Comparison of ENCODE assay signal across 8 cellular contexts in genomic region chr1:149792912-149793521, GRCh38. TPM values are rescaled to one million over a fixed set of nuclear protein-coding genes. Genes with fewer than 3 reads are reported as not detected.
DNase-seq lines count a peak whose midpoint lies in the region; ATAC-seq and TF ChIP-seq lines count a peak whose summit lies in the region.
"Not testable (repeated sequence)": the region's sequence is repeated elsewhere in the genome, so short reads cannot be mapped to it uniquely, and the experiment has no call there.

No MANE protein-coding gene starts in this region.

- not testable (repeated sequence) for H3K4me3 Mint-ChIP-seq in activated T-helper 2 cell treated with anti-CD3 and anti-CD28 coated beads, Interferon-gamma antibody, Interleukin-2, Interleukin-4, amounts not matched to agents 10 μg/mL and 5 μg/mL and 100 μg/mL, durations not matched to agents 14 hours and 24 hours and 36 hours (ENCODE audit: low read depth)
- H3K4me3 Mint-ChIP-seq in nephron progenitor cell: peak overlapping the region; percentile 68
- peak overlapping the region; percentile 97 for H3K4me3 Mint-ChIP-seq in stimulated activated effector memory CD8-positive, alpha-beta T cell treated with anti-CD3 and anti-CD28 coated beads, Interleukin-12 subunit alpha, Interleukin-12 subunit beta, amount 100 ng/mL, for 72 hours

- H3K27me3 Mint-ChIP-seq in activated T-helper 2 cell treated with anti-CD3 and anti-CD28 coated beads, Interferon-gamma antibody, Interleukin-2, Interleukin-4, amounts not matched to agents 10 μg/mL and 5 μg/mL and 100 μg/mL, durations not matched to agents 14 hours and 24 hours and 36 hours (ENCODE audit: low read depth); nephron progenitor cell (ENCODE audit: low read depth, poor library complexity): not testable (repeated sequence)

- H3K36me3 Mint-ChIP-seq in activated T-helper 2 cell treated with anti-CD3 and anti-CD28 coated beads, Interferon-gamma antibody, Interleukin-2, Interleukin-4, amounts not matched to agents 10 μg/mL and 5 μg/mL and 100 μg/mL, durations not matched to agents 14 hours and 24 hours and 36 hours (ENCODE audit: low read depth); nephron progenitor cell (ENCODE audit: low read depth); stimulated activated effector memory CD8-positive, alpha-beta T cell treated with anti-CD3 and anti-CD28 coated beads, Interleukin-12 subunit alpha, Interleukin-12 subunit beta, amount 100 ng/mL, for 72 hours: not testable (repeated sequence)

- not testable (repeated sequence) for H3K9me3 Mint-ChIP-seq in activated T-helper 2 cell treated with anti-CD3 and anti-CD28 coated beads, Interferon-gamma antibody, Interleukin-2, Interleukin-4, amounts not matched to agents 10 μg/mL and 5 μg/mL and 100 μg/mL, durations not matched to agents 14 hours and 24 hours and 36 hours; nephron progenitor cell; stimulated activated effector memory CD8-positive, alpha-beta T cell treated with anti-CD3 and anti-CD28 coated beads, Interleukin-12 subunit alpha, Interleukin-12 subunit beta, amount 100 ng/mL, for 72 hours

- ATAC-seq in GM21786 (IDR thresholded peaks at IDR 0.05; ENCODE audit: unreplicated experiment): peak; percentile 71
- ATAC-seq in stimulated activated effector memory CD8-positive, alpha-beta T cell treated with anti-CD3 and anti-CD28 coated beads, Interleukin-12 subunit alpha, Interleukin-12 subunit beta, amount 100 ng/mL, for 72 hours: peak; percentile 96

- TF ChIP-seq CTCF in fibroblast of villous mesenchyme (IDR thresholded peaks at IDR 0.05; ENCODE audit: insufficient read depth, low read depth, low read length): peak; percentile 53
- peak; percentile 44 for TF ChIP-seq CTCF in nephron progenitor cell (IDR thresholded peaks at IDR 0.05)

- peak overlapping the region; percentile 61 for H3K4me3 ChIP-seq in fibroblast of villous mesenchyme (ENCODE audit: low read depth, low read length)

- intact Hi-C loops in activated T-helper 2 cell treated with anti-CD3 and anti-CD28 coated beads, Interferon-gamma antibody, Interleukin-2, Interleukin-4, amounts not matched to agents 10 μg/mL and 5 μg/mL and 100 μg/mL, durations not matched to agents 14 hours and 24 hours and 36 hours (cut with micrococcal nuclease): not testable (repeated sequence)

- DNase-seq in DMS53 treated with DMSO at 0.1 percent for 48 hours (lab: John Stamatoyannopoulos, UW; ENCODE audit: unreplicated experiment) (peak; percentile 50), KG1 (lab: John Stamatoyannopoulos, UW) (peak; percentile 27), RKO (ENCODE audit: low spot score) (peak; percentile 64), fibroblast of villous mesenchyme (ENCODE audit: low read depth) (peak; percentile 30), nephron progenitor cell (peak; percentile 79)
- DNase-seq in activated T-helper 2 cell treated with anti-CD3 and anti-CD28 coated beads, Interferon-gamma antibody, Interleukin-2, Interleukin-4, amounts not matched to agents 10 μg/mL and 5 μg/mL and 100 μg/mL, durations not matched to agents 14 hours and 24 hours and 36 hours (ENCODE audit: low spot score): peak; percentile 80
- DNase-seq in stimulated activated effector memory CD8-positive, alpha-beta T cell treated with anti-CD3 and anti-CD28 coated beads, Interleukin-12 subunit alpha, Interleukin-12 subunit beta, amount 100 ng/mL, for 72 hours (ENCODE audit: low spot score in 2 of 2): peak; percentile 83 to 87

- H3K4me1 Mint-ChIP-seq in activated T-helper 2 cell treated with anti-CD3 and anti-CD28 coated beads, Interferon-gamma antibody, Interleukin-2, Interleukin-4, amounts not matched to agents 10 μg/mL and 5 μg/mL and 100 μg/mL, durations not matched to agents 14 hours and 24 hours and 36 hours (ENCODE audit: low read depth); nephron progenitor cell; stimulated activated effector memory CD8-positive, alpha-beta T cell treated with anti-CD3 and anti-CD28 coated beads, Interleukin-12 subunit alpha, Interleukin-12 subunit beta, amount 100 ng/mL, for 72 hours: not testable (repeated sequence)

- H3K27ac Mint-ChIP-seq in activated T-helper 2 cell treated with anti-CD3 and anti-CD28 coated beads, Interferon-gamma antibody, Interleukin-2, Interleukin-4, amounts not matched to agents 10 μg/mL and 5 μg/mL and 100 μg/mL, durations not matched to agents 14 hours and 24 hours and 36 hours; nephron progenitor cell: not testable (repeated sequence)
- H3K27ac Mint-ChIP-seq in stimulated activated effector memory CD8-positive, alpha-beta T cell treated with anti-CD3 and anti-CD28 coated beads, Interleukin-12 subunit alpha, Interleukin-12 subunit beta, amount 100 ng/mL, for 72 hours: peak overlapping the region; percentile 99

RNA-seq across cellular contexts. Expression of gene FCGR1A, which starts 10.5 kb away (rescaled TPM):
- total RNA-seq in activated T-helper 2 cell treated with anti-CD3 and anti-CD28 coated beads, Interferon-gamma antibody, Interleukin-2, Interleukin-4, amounts not matched to agents 10 μg/mL and 5 μg/mL and 100 μg/mL, durations not matched to agents 14 hours and 24 hours and 36 hours: not detected in 2 replicates
- total RNA-seq in fibroblast of villous mesenchyme: not detected in 2 replicates

Comparison
In these comparisons a context has a peak if more than half of its experiments do, and no peak if none do; other contexts are left out.
1. Peak in every context shown above with its lines: DNase-seq, ATAC-seq and H3K4me3 ChIP-seq.
2. DNase-seq: peak in every context shown above with its lines; median percentile 85 in stimulated activated effector memory CD8-positive, alpha-beta T cell treated with anti-CD3 and anti-CD28 coated beads, Interleukin-12 subunit alpha, Interleukin-12 subunit beta, amount 100 ng/mL, for 72 hours; 80 in activated T-helper 2 cell treated with anti-CD3 and anti-CD28 coated beads, Interferon-gamma antibody, Interleukin-2, Interleukin-4, amounts not matched to agents 10 μg/mL and 5 μg/mL and 100 μg/mL, durations not matched to agents 14 hours and 24 hours and 36 hours; 79 in nephron progenitor cell; 64 in RKO; 50 in DMS53 treated with DMSO at 0.1 percent for 48 hours; 30 in fibroblast of villous mesenchyme; 27 in KG1.